9 cellular contexts compared by ENCODE assay signal in genomic region chr2:131493199-131494018, GRCh38. TPM values are rescaled to one million over a fixed set of nuclear protein-coding genes. Genes with fewer than 3 reads are reported as not detected.
DNase-seq lines count a peak whose midpoint lies in the region; ATAC-seq and TF ChIP-seq lines count a peak whose summit lies in the region.
"Had no signal": no experiment of that assay in that cellular context is flagged by ENCODE, and none has a peak within 500 bp of the region (broad histone marks: within the 10 kb centered on the region; RNA-seq: fewer than 3 reads in every experiment).

No MANE protein-coding gene starts in this region.

- peak overlapping the region; percentile 98 for H3K4me3 Mint-ChIP-seq in activated CD4-positive, alpha-beta T cell treated with anti-CD3 and anti-CD28 coated beads, Interleukin-2, amount 10 ng/mL, durations not matched to agents 24 days and 14 days

- ATAC-seq in HG02973 (IDR thresholded peaks at IDR 0.05; ENCODE audit: unreplicated experiment), result peak; percentile 21

- H3K4me2 ChIP-seq in parathyroid adenoma (ENCODE audit: low read length), result peak overlapping the region; percentile 87

- DNase-seq in activated CD4-positive, alpha-beta T cell treated with anti-CD3 and anti-CD28 coated beads, Interleukin-2, amount 10 ng/mL, durations not matched to agents 24 days and 14 days, result no peak
- no peak for DNase-seq in activated CD4-positive, alpha-beta T cell treated with anti-CD3 and anti-CD28 coated beads for 4 hours
- no peak for DNase-seq in SJSA1 (ENCODE audit: low read depth in 1 of 2, low spot score in 2 of 2)
- DNase-seq in fibroblast of the aortic adventitia (ENCODE audit: low read depth), result peak; percentile 14
- no peak for DNase-seq in stimulated activated CD4-positive, alpha-beta T cell treated with anti-CD3 and anti-CD28 coated beads, Interleukin-4, amount 100 ng/mL, for 24 hours
- no peak for DNase-seq in DMS153 (lab: John Stamatoyannopoulos, UW)

- peak overlapping the region; percentile 88 for H3K27ac ChIP-seq in SJSA1
- H3K27ac ChIP-seq in parathyroid adenoma, result peak overlapping the region; percentile 76

- H3K27ac Mint-ChIP-seq in activated CD4-positive, alpha-beta T cell treated with anti-CD3 and anti-CD28 coated beads, Interleukin-2, amount 10 ng/mL, durations not matched to agents 24 days and 14 days, result peak overlapping the region; percentile 98

- H3K27me3 ChIP-seq in SJSA1 (replicated peaks) (no peaks in the 10 kb centered on the region), parathyroid adenoma (ENCODE audit: control insufficient read depth, insufficient read depth, low read length) (no peaks in the 10 kb centered on the region)

- H2AFZ ChIP-seq in parathyroid adenoma, result peak overlapping the region; percentile 98

- peaks cover 38% of the 10 kb centered on the region for H3K4me1 Mint-ChIP-seq in activated CD4-positive, alpha-beta T cell treated with anti-CD3 and anti-CD28 coated beads, Interleukin-2, amount 10 ng/mL, durations not matched to agents 24 days and 14 days

- intact Hi-C loops in activated CD4-positive, alpha-beta T cell treated with anti-CD3 and anti-CD28 coated beads, Interleukin-2, amount 10 ng/mL, durations not matched to agents 24 days and 14 days (cut with micrococcal nuclease), result loop anchor here (2.0 to 5.0 kb wide), 5 partner anchors 33 to 1311 kb away; partner anchors contain the start of genes CCDC74A, FAM168B, MZT2B and PLEKHB2

- H3K36me3 Mint-ChIP-seq in activated CD4-positive, alpha-beta T cell treated with anti-CD3 and anti-CD28 coated beads, Interleukin-2, amount 10 ng/mL, durations not matched to agents 24 days and 14 days (ENCODE audit: low read depth), result peaks cover 27% of the 10 kb centered on the region

- H3K9me3 ChIP-seq in SJSA1 (replicated peaks) (no peaks in the 10 kb centered on the region), parathyroid adenoma (ENCODE audit: control insufficient read depth, low read length) (no peaks in the 10 kb centered on the region)

- H3K27me3 Mint-ChIP-seq in activated CD4-positive, alpha-beta T cell treated with anti-CD3 and anti-CD28 coated beads, Interleukin-2, amount 10 ng/mL, durations not matched to agents 24 days and 14 days, result no peaks in the 10 kb centered on the region

- peak overlapping the region; percentile 61 for H3K9ac ChIP-seq in parathyroid adenoma

- H3K79me2 ChIP-seq in parathyroid adenoma, result peaks cover 24% of the 10 kb centered on the region

- TF ChIP-seq CTCF in fibroblast of the aortic adventitia (IDR thresholded peaks at IDR 0.05; ENCODE audit: insufficient read depth, low read length) (no peak), parathyroid adenoma (IDR thresholded peaks at IDR 0.05) (no peak)

- no peaks in the 10 kb centered on the region for H3K9me3 Mint-ChIP-seq in activated CD4-positive, alpha-beta T cell treated with anti-CD3 and anti-CD28 coated beads, Interleukin-2, amount 10 ng/mL, durations not matched to agents 24 days and 14 days

- H3K4me3 ChIP-seq in SJSA1, result peak overlapping the region; percentile 68
- H3K4me3 ChIP-seq in fibroblast of the aortic adventitia (ENCODE audit: low read depth, low read length), result peak overlapping the region; percentile 84
- H3K4me3 ChIP-seq in parathyroid adenoma (ENCODE audit: low read depth, low read length), result peak overlapping the region; percentile 88

- H3K36me3 ChIP-seq in SJSA1, result peaks cover 2% of the 10 kb centered on the region; the same call in 1 of the 2 replicates
- H3K36me3 ChIP-seq in parathyroid adenoma (ENCODE audit: control insufficient read depth, insufficient read depth, low read length), result no peaks in the 10 kb centered on the region

- H3K4me1 ChIP-seq in SJSA1 (replicated peaks) (peaks cover 8% of the 10 kb centered on the region; the same call in 1 of the 2 replicates), parathyroid adenoma (peaks cover 6% of the 10 kb centered on the region)

RNA-seq across cellular contexts. Expression of gene MZT2A, which starts 1.2 kb away (rescaled TPM):
- total RNA-seq in activated CD4-positive, alpha-beta T cell treated with anti-CD3 and anti-CD28 coated beads, Interleukin-2, amount 10 ng/mL, durations not matched to agents 24 days and 14 days, result 108 and 110 TPM in 2 replicates
- 52.5 and 148 TPM in 2 replicates for total RNA-seq in SJSA1 (2014; rRNA removed; shearing (Covaris generic))
- 66.8 and 172 TPM in 2 replicates for total RNA-seq in fibroblast of the aortic adventitia (ENCODE audit: low replicate concordance)

RNA-seq across cellular contexts. Expression of gene TUBA3D, which starts 17.5 kb away (rescaled TPM):
- not detected in 2 replicates for total RNA-seq in activated CD4-positive, alpha-beta T cell treated with anti-CD3 and anti-CD28 coated beads, Interleukin-2, amount 10 ng/mL, durations not matched to agents 24 days and 14 days
- not detected in 2 replicates for total RNA-seq in SJSA1 (2014; rRNA removed; shearing (Covaris generic))
- not detected in 2 replicates for total RNA-seq in fibroblast of the aortic adventitia (ENCODE audit: low replicate concordance)
- total RNA-seq: myocyte had no signal

RNA-seq across cellular contexts. Expression of gene CCDC74A, which starts 34.3 kb away (rescaled TPM):
- total RNA-seq in activated CD4-positive, alpha-beta T cell treated with anti-CD3 and anti-CD28 coated beads, Interleukin-2, amount 10 ng/mL, durations not matched to agents 24 days and 14 days, result 1.5 and 2.3 TPM in 2 replicates
- total RNA-seq in SJSA1 (2014; rRNA removed; shearing (Covaris generic)), result 0.63 and 4.3 TPM in 2 replicates
- total RNA-seq in fibroblast of the aortic adventitia (ENCODE audit: low replicate concordance), result 15.1 and 34.4 TPM in 2 replicates
